Comparison of ENCODE assay signal across 19 cellular contexts in genomic region chr3:33991673-33992072, GRCh38.
A peak's percentile ranks its signal among the peaks of the same experiment; 100 is the strongest.
DNase-seq lines count a peak whose midpoint lies in the region; ATAC-seq, FAIRE-seq and TF ChIP-seq lines count a peak whose summit lies in the region.
"Had no signal": no experiment of that assay in that cellular context is flagged by ENCODE, and none has a peak within 500 bp of the region (broad histone marks: within the 10 kb centered on the region; RNA-seq: fewer than 3 reads in every experiment).

No MANE protein-coding gene starts in this region.

- CTCF ChIA-PET in IMR-90 (lab: Yijun Ruan, JAX), result interaction anchor here (0.9 to 1.0 kb wide), 2 partner anchors 24 to 26 kb away, joined by 3 read pairs; no protein-coding TSS in a partner anchor

- H3K4ac ChIP-seq in IMR-90 (ENCODE audit: low read depth, low read length), result no peak overlapping the region

- no peaks in the 10 kb centered on the region for H3K9me1 ChIP-seq in IMR-90 (ENCODE audit: insufficient read depth, low read length)

- H3K9ac ChIP-seq in IMR-90 (ENCODE audit: low read depth, low read length) (no peak overlapping the region; the same call in 1 of the 2 replicates), astrocyte (ENCODE audit: low read length) (no peak overlapping the region)

- H3K56ac ChIP-seq in IMR-90 (ENCODE audit: extremely low read depth, insufficient read depth, low read length), result no peak overlapping the region

- no peak overlapping the region for H2BK5ac ChIP-seq in IMR-90 (ENCODE audit: low read depth, low read length, poor library complexity, severe bottlenecking)

- H4K20me1 ChIP-seq in IMR-90 (ENCODE audit: insufficient read depth, low read length) (no peaks in the 10 kb centered on the region), astrocyte (ENCODE audit: insufficient read depth, low read length) (no peaks in the 10 kb centered on the region)

- no peaks in the 10 kb centered on the region for H3K27me3 ChIP-seq in IMR-90 (ENCODE audit: control insufficient read depth, insufficient read depth, low read length)
- no peaks in the 10 kb centered on the region for H3K27me3 ChIP-seq in astrocyte (ENCODE audit: insufficient read depth, low read length)
- no peaks in the 10 kb centered on the region for H3K27me3 ChIP-seq in suprapubic skin
- H3K27me3 ChIP-seq in stomach, result peaks cover 0 to 4% (median 0%) of the 10 kb centered on the region in 3 donors
- no peaks in the 10 kb centered on the region for H3K27me3 ChIP-seq in aorta (ENCODE audit: control insufficient read depth in 1 of 2, insufficient read depth in 2 of 2, low read length in 1 of 2)

- TF ChIP-seq POLR2A in IMR-90 (IDR thresholded peaks at IDR 0.05; ENCODE audit: low read depth, low read length) (no peak), suprapubic skin (IDR thresholded peaks at IDR 0.05) (no peak), stomach (IDR thresholded peaks at IDR 0.05) (no peak)

- ATAC-seq in IMR-90 (ENCODE audit: low read depth), result peak; percentile 58
- ATAC-seq in aorta (ENCODE audit: low FRiP score), result no peak
- ATAC-seq: GM12878, GM23338, HCT116 had no signal

- no peak overlapping the region for H2BK15ac ChIP-seq in IMR-90 (ENCODE audit: low read depth, low read length)

- BruUV-seq in IMR-90 (replicated peaks; lab: Mats Ljungman, UMichigan), result no TSS peak

- H3K27ac ChIP-seq in IMR-90 (ENCODE audit: insufficient read depth, low read length), result no peak overlapping the region
- no peak overlapping the region for H3K27ac ChIP-seq in astrocyte (ENCODE audit: low read depth, low read length)
- no peak overlapping the region for H3K27ac ChIP-seq in suprapubic skin
- H3K27ac ChIP-seq in stomach, result no peak overlapping the region
- no peak overlapping the region for H3K27ac ChIP-seq in aorta (ENCODE audit: low read depth in 1 of 2, low read length in 2 of 2)

- H2BK20ac ChIP-seq in IMR-90 (ENCODE audit: low read depth, low read length), result no peak overlapping the region

- H3K18ac ChIP-seq in IMR-90 (ENCODE audit: low read depth, low read length), result peak overlapping the region; percentile 3; the same call in 1 of the 2 replicates

- H2AFZ ChIP-seq in IMR-90 (replicated peaks; ENCODE audit: low read length, poor library complexity), result no peak overlapping the region
- no peak overlapping the region for H2AFZ ChIP-seq in astrocyte (ENCODE audit: low read depth, low read length)
- H2AFZ ChIP-seq: GM23338 had no signal

- in situ Hi-C loops in IMR-90 (cut with MboI; ENCODE audit: low sequenced_read_pairs), result no loop called here

- no CpG with 5 or more reads among the region's 1 CpG for WGBS in IMR-90 (ENCODE audit: extremely low coverage in 2 of 2, insufficient read length in 1 of 2), 2 experiments
- WGBS in suprapubic skin, result 78% methylated on average over 1 of the region's 1 CpG
- 54 to 81% (median 65%) methylated on average over 1 of the region's 1 CpG for WGBS in stomach, 5 donors
- 80 to 90% methylated on average over 1 of the region's 1 CpG for WGBS in aorta, 2 donors

- H3K27ac Mint-ChIP-seq in astrocyte (ENCODE audit: unreplicated experiment), result no peak overlapping the region
- H3K27ac Mint-ChIP-seq in chondrocyte (ENCODE audit: unreplicated experiment), result no peak overlapping the region
- H3K27ac Mint-ChIP-seq: CD4-positive, alpha-beta memory T cell; GM23338; H9 had no signal

- H3K9me3 Mint-ChIP-seq in astrocyte (ENCODE audit: unreplicated experiment) (peaks cover 14% of the 10 kb centered on the region), chondrocyte (ENCODE audit: low read depth) (peaks cover 13% of the 10 kb centered on the region)

- H3K27me3 Mint-ChIP-seq in astrocyte (ENCODE audit: low read depth, unreplicated experiment), result no peaks in the 10 kb centered on the region
- no peaks in the 10 kb centered on the region for H3K27me3 Mint-ChIP-seq in chondrocyte (ENCODE audit: low read depth)

- H3K23ac ChIP-seq in IMR-90 (ENCODE audit: low read depth, low read length), result no peak overlapping the region

- FAIRE-seq in astrocyte (lab: Jason Lieb, UNC), result peak; percentile 13
- FAIRE-seq: G401.6, GM12878, GM19239 had no signal

- POLR2A ChIA-PET in IMR-90 (lab: Charles Lee; ENCODE audit: unreplicated experiment), result no interaction called here

- H3K4me2 ChIP-seq in IMR-90 (ENCODE audit: low read depth, low read length) (no peak overlapping the region), astrocyte (ENCODE audit: low read length) (no peak overlapping the region)
- H3K4me2 ChIP-seq: GM23338 had no signal

- peak overlapping the region; percentile 16; the same call in 1 of the 2 replicates for H2BK120ac ChIP-seq in IMR-90 (ENCODE audit: low read depth, low read length)

- TF ChIP-seq RAD21 in IMR-90 (IDR thresholded peaks at IDR 0.05; ENCODE audit: low read length), result no peak

- peaks cover 3% of the 10 kb centered on the region; the same call in 1 of the 2 replicates for H3K4me1 ChIP-seq in IMR-90 (ENCODE audit: control insufficient read depth, insufficient read depth, low read length)
- no peaks in the 10 kb centered on the region for H3K4me1 ChIP-seq in astrocyte (ENCODE audit: insufficient read depth, low read length)
- no peaks in the 10 kb centered on the region for H3K4me1 ChIP-seq in suprapubic skin
- no peaks in the 10 kb centered on the region for H3K4me1 ChIP-seq in stomach
- H3K4me1 ChIP-seq in aorta (ENCODE audit: control insufficient read depth in 1 of 2, insufficient read depth in 2 of 2, low read length in 2 of 2), result no peaks in the 10 kb centered on the region

- intact Hi-C loops in IMR-90 (cut with micrococcal nuclease) (no loop called here), stomach (cut with DNase I; ENCODE audit: low total_unique reads) (no loop called here), aorta (cut with DNase I) (no loop called here)

- TF ChIP-seq CTCF in IMR-90 (conservative IDR thresholded peaks at IDR 0.05; ENCODE audit: low read depth, low read length) (no peak), astrocyte (IDR thresholded peaks at IDR 0.05; ENCODE audit: insufficient read depth, low read depth, low read length) (no peak), choroid plexus epithelial cell (conservative IDR thresholded peaks at IDR 0.05; ENCODE audit: low read depth, low read length) (no peak), suprapubic skin (IDR thresholded peaks at IDR 0.05) (no peak), chondrocyte (IDR thresholded peaks at IDR 0.05) (no peak), stomach (IDR thresholded peaks at IDR 0.05) (no peak)

- H4K91ac ChIP-seq in IMR-90 (ENCODE audit: insufficient read depth, low read depth, low read length), result no peak overlapping the region

- no peak overlapping the region for H2AK9ac ChIP-seq in IMR-90 (replicated peaks; ENCODE audit: low read depth, low read length, poor library complexity)

- H3K9me3 ChIP-seq in IMR-90 (ENCODE audit: control insufficient read depth, insufficient read depth, low read length) (peaks cover 2% of the 10 kb centered on the region; the same call in 1 of the 2 replicates), astrocyte (ENCODE audit: insufficient read depth, low read depth, low read length) (no peaks in the 10 kb centered on the region), suprapubic skin (no peaks in the 10 kb centered on the region), stomach (peaks cover 0 to 15% (median 9%) of the 10 kb centered on the region in 4 donors), aorta (ENCODE audit: control insufficient read depth, low read length) (no peaks in the 10 kb centered on the region)

- peak overlapping the region; percentile 16; the same call in 1 of the 2 replicates for H4K5ac ChIP-seq in IMR-90 (ENCODE audit: low read depth, low read length)

- no peaks in the 10 kb centered on the region for H3K79me2 ChIP-seq in astrocyte (ENCODE audit: insufficient read depth, low read length)

- dilution Hi-C loops in IMR-90 (cut with HindIII; ENCODE audit: low sequenced_read_pairs, unreplicated experiment), result no loop called here

- H3K4me3 ChIP-seq in IMR-90 (ENCODE audit: insufficient read depth, low read depth, low read length) (no peak overlapping the region), astrocyte (ENCODE audit: insufficient read depth, low read depth, low read length) (no peak overlapping the region), choroid plexus epithelial cell (ENCODE audit: low read depth, low read length) (no peak overlapping the region), suprapubic skin (no peak overlapping the region), stomach (no peak overlapping the region), aorta (ENCODE audit: low read length in 2 of 2) (no peak overlapping the region)
- H3K4me3 ChIP-seq: GM12878, GM23338 had no signal

- H3K14ac ChIP-seq in IMR-90 (replicated peaks; ENCODE audit: low read depth, low read length), result no peak overlapping the region

- H3K4me3 Mint-ChIP-seq in astrocyte (ENCODE audit: unreplicated experiment) (no peak overlapping the region), chondrocyte (ENCODE audit: unreplicated experiment) (no peak overlapping the region)
- H3K4me3 Mint-ChIP-seq: CD4-positive, alpha-beta memory T cell; GM23338; H9 had no signal

- H4K8ac ChIP-seq in IMR-90 (ENCODE audit: low read depth in 2 of 2, low read length in 2 of 2), result peak overlapping the region in 1 of 2 experiments; percentile 2; a peak in 1 of 4 replicates

- H3K36me3 Mint-ChIP-seq in astrocyte (ENCODE audit: low read depth, unreplicated experiment) (peaks cover 2% of the 10 kb centered on the region), chondrocyte (ENCODE audit: low read depth) (peaks cover 8% of the 10 kb centered on the region)
- H3K36me3 Mint-ChIP-seq: CD4-positive, alpha-beta memory T cell had no signal

- H3K4me1 Mint-ChIP-seq in astrocyte (ENCODE audit: low read depth, unreplicated experiment) (no peaks in the 10 kb centered on the region), chondrocyte (ENCODE audit: low read depth) (peaks cover 8% of the 10 kb centered on the region)
- H3K4me1 Mint-ChIP-seq: CD4-positive, alpha-beta memory T cell had no signal

- no peaks in the 10 kb centered on the region for H3K79me1 ChIP-seq in IMR-90 (ENCODE audit: low read depth in 1 of 2, low read length in 2 of 2)

- DNase-seq in IMR-90 (no peak), astrocyte (ENCODE audit: low read depth) (no peak), choroid plexus epithelial cell (ENCODE audit: low read depth) (peak; percentile 24), suprapubic skin (ENCODE audit: low spot score in 2 of 2) (no peak), chondrocyte (ENCODE audit: low spot score) (no peak), stomach (no peak), aorta (no peak)
- DNase-seq: C1 segment of cervical spinal cord; Calu3; CD4-positive, alpha-beta memory T cell; COR-L47; DMS53; DMS79 treated with DMSO at 0.1 percent for 48 hours; H9 had no signal

- no peaks in the 10 kb centered on the region for H3K36me3 ChIP-seq in IMR-90 (ENCODE audit: control insufficient read depth, insufficient read depth, low read length)
- H3K36me3 ChIP-seq in astrocyte (ENCODE audit: insufficient read depth, low read length), result no peaks in the 10 kb centered on the region
- no peaks in the 10 kb centered on the region for H3K36me3 ChIP-seq in suprapubic skin
- no peaks in the 10 kb centered on the region for H3K36me3 ChIP-seq in stomach
- H3K36me3 ChIP-seq in aorta (ENCODE audit: control insufficient read depth in 1 of 2, insufficient read depth in 2 of 2, low read length in 1 of 2), result no peaks in the 10 kb centered on the region

- H2AK5ac ChIP-seq in IMR-90 (ENCODE audit: low read depth, low read length), result no peak overlapping the region

- TF ChIP-seq EP300 in suprapubic skin (IDR thresholded peaks at IDR 0.05) (no peak), stomach (IDR thresholded peaks at IDR 0.05) (no peak)
